25 cellular contexts compared by ENCODE assay signal in the genomic region with DNA sequence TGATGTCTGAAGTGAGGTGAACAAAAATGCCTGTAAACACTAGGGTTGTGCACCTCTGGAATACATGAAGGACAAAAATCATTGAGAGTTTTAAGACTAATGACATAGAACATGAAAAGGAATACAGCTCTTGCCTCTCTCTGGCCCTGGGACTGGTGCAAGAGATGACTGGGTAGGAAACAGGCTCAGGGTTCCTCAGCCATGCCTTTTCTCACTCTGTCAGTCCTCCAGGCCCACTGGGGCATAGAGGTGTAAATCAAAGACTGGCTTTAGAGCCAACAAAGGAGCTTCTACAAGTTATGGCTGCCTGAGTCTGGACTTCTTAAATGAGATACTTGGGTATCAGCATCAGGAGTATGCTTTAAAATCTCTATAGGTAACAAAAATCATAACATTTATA.
DNase-seq lines count a peak whose midpoint lies in the region; ATAC-seq, FAIRE-seq and TF ChIP-seq lines count a peak whose summit lies in the region.
"Had no signal": no experiment of that assay in that cellular context is flagged by ENCODE, and none has a peak within 500 bp of the region (broad histone marks: within the 10 kb centered on the region; RNA-seq: fewer than 3 reads in every experiment).

No MANE protein-coding gene starts in this region.

- no peaks in the 10 kb centered on the region for H4K20me1 ChIP-seq in GM12878 (ENCODE audit: control insufficient read depth, insufficient read depth)

- in situ Hi-C loops in GM12878 (cut with MboI) = no loop called here

- H3K27me3 ChIP-seq in ACC112 (ENCODE audit: insufficient read depth, low read length) = no peaks in the 10 kb centered on the region
- H3K27me3 ChIP-seq in GM12878 (replicated peaks in 1 of 2; ENCODE audit: control insufficient read depth in 2 of 2, insufficient read depth in 2 of 2, low read length in 1 of 2) = no peaks in the 10 kb centered on the region; a peak in 1 of 4 replicates
- H3K27me3 ChIP-seq in upper lobe of right lung = no peaks in the 10 kb centered on the region
- H3K27me3 ChIP-seq in mesendoderm (ENCODE audit: insufficient read depth, low read length, poor library complexity) = no peaks in the 10 kb centered on the region
- H3K27me3 ChIP-seq: adrenal gland, MG63 had no signal

- POLR2A ChIA-PET in GM12878 (lab: Charles Lee) = no interaction called here

- H4K8ac ChIP-seq in mesendoderm (ENCODE audit: low read depth, low read length) = no peak overlapping the region

- no peak overlapping the region for H3K18ac ChIP-seq in mesendoderm (ENCODE audit: low read length)

- H3K79me2 ChIP-seq in ACC112 (ENCODE audit: control insufficient read depth, insufficient read depth, low read length, unreplicated experiment) (no peaks in the 10 kb centered on the region), GM12878 (ENCODE audit: control insufficient read depth, insufficient read depth, low read length) (no peaks in the 10 kb centered on the region), mesendoderm (ENCODE audit: control insufficient read depth, insufficient read depth, low read length) (no peaks in the 10 kb centered on the region)

- no peak overlapping the region for H2BK15ac ChIP-seq in mesendoderm (replicated peaks; ENCODE audit: low read depth)

- H2AK5ac ChIP-seq in mesendoderm (ENCODE audit: low read length) = no peak overlapping the region

- TF ChIP-seq CTCF in GM12878 (IDR thresholded peaks at IDR 0.05 in 2 of 3, conservative IDR thresholded peaks at IDR 0.05 in 1 of 3; ENCODE audit: control insufficient read depth in 2 of 3, extremely low read depth in 1 of 3, insufficient read depth in 1 of 3, low read depth in 3 of 3, low read length in 3 of 3) (no peak), upper lobe of right lung (IDR thresholded peaks at IDR 0.05) (no peak)

- H3K4ac ChIP-seq in mesendoderm (ENCODE audit: low read depth, low read length) = no peak overlapping the region

- H3K23ac ChIP-seq in mesendoderm (ENCODE audit: low read length) = no peak overlapping the region

- H3K4me2 ChIP-seq in GM12878 (ENCODE audit: control insufficient read depth, insufficient read depth) (no peak overlapping the region), mesendoderm (ENCODE audit: low read length) (no peak overlapping the region)

- no TSS peak for BruUV-seq in GM12878 (replicated peaks; lab: Mats Ljungman, UMichigan)

- FAIRE-seq in GM12878 (lab: Jason Lieb, UNC) = no peak
- FAIRE-seq: HTR-8/SVneo, islet of Langerhans had no signal

- no peak for TF ChIP-seq RAD21 in GM12878 (IDR thresholded peaks at IDR 0.05; ENCODE audit: insufficient read depth, low read depth, low read length)

- ATAC-seq in GM18870 (IDR thresholded peaks at IDR 0.05; ENCODE audit: unreplicated experiment) (peak; percentile 38), HG03175 (IDR thresholded peaks at IDR 0.05; ENCODE audit: unreplicated experiment) (peak; percentile 59), GM12878 (peak; percentile 34; the same call in 2 of the 3 replicates), upper lobe of right lung (no peak)
- ATAC-seq: CD8-positive, alpha-beta T cell; naive thymus-derived CD4-positive, alpha-beta T cell had no signal

- peaks cover 38% of the 10 kb centered on the region for H3K4me1 ChIP-seq in ACC112 (ENCODE audit: control insufficient read depth, insufficient read depth, low read length, unreplicated experiment)
- no peaks in the 10 kb centered on the region for H3K4me1 ChIP-seq in GM12878 (ENCODE audit: control insufficient read depth, insufficient read depth, low read length)
- no peaks in the 10 kb centered on the region for H3K4me1 ChIP-seq in upper lobe of right lung
- no peaks in the 10 kb centered on the region for H3K4me1 ChIP-seq in mesendoderm (ENCODE audit: control insufficient read depth, low read depth, low read length)
- H3K4me1 ChIP-seq: adrenal gland had no signal

- no peak overlapping the region for H3K9ac ChIP-seq in GM12878 (ENCODE audit: control insufficient read depth, insufficient read depth, low read length)
- H3K9ac ChIP-seq in mesendoderm (ENCODE audit: low read length) = no peak overlapping the region

- no peak overlapping the region for H4K5ac ChIP-seq in mesendoderm (ENCODE audit: low read length)

- H3K27ac ChIP-seq in ACC112 (ENCODE audit: low read depth, low read length) (peak overlapping the region; percentile 33; the same call in 1 of the 2 replicates), GM12878 (ENCODE audit: control insufficient read depth, insufficient read depth) (no peak overlapping the region), upper lobe of right lung (no peak overlapping the region), mesendoderm (ENCODE audit: low read depth, low read length) (no peak overlapping the region)
- H3K27ac ChIP-seq: adrenal gland, WERI-Rb-1 had no signal

- H2BK5ac ChIP-seq in mesendoderm (ENCODE audit: low read length) = no peak overlapping the region

- H3K79me1 ChIP-seq in mesendoderm (ENCODE audit: low read length) = no peaks in the 10 kb centered on the region

- TF ChIP-seq EP300 in GM12878 (IDR thresholded peaks at IDR 0.05; ENCODE audit: borderline replicate concordance in 1 of 2, control insufficient read depth in 1 of 2, low read depth in 2 of 2, low read length in 2 of 2) = no peak

- H2BK120ac ChIP-seq in mesendoderm (ENCODE audit: low read depth, low read length) = no peak overlapping the region

- CTCF ChIA-PET in GM12878 (lab: Yijun Ruan, JAX) = no interaction called here

- no peak overlapping the region for H3K56ac ChIP-seq in mesendoderm (ENCODE audit: low read length)

- intact Hi-C loops in GM12878 (cut with micrococcal nuclease; ENCODE audit: unreplicated experiment) = no loop called here
- intact Hi-C loops in upper lobe of right lung (cut with DNase I) = no loop called here

- H3K9me3 ChIP-seq in GM12878 (replicated peaks; ENCODE audit: control insufficient read depth, insufficient read depth, low read length) (no peaks in the 10 kb centered on the region), upper lobe of right lung (no peaks in the 10 kb centered on the region)
- H3K9me3 ChIP-seq: adrenal gland, MG63 had no signal

- RAD21 ChIA-PET in GM12878 (lab: Charles Lee; ENCODE audit: unreplicated experiment) = no interaction called here

- SMC1A ChIA-PET in GM12878 (lab: Charles Lee; ENCODE audit: uncharacterized antibody, unreplicated experiment) = no interaction called here

- DNase-seq in GM12878 (ENCODE audit: low read depth, low spot score) (no peak), OCI-M2 (lab: John Stamatoyannopoulos, UW; ENCODE audit: unreplicated experiment) (no peak), hypothalamus (lab: John Stamatoyannopoulos, UW) (no peak), upper lobe of right lung (no peak), mesendoderm (no peak)
- DNase-seq: activated CD4-positive, alpha-beta T cell treated with anti-CD3 and anti-CD28 coated beads, Interleukin-2, amount 10 ng/mL, durations not matched to agents 24 days and 14 days; activated T-cell treated with anti-CD3 and anti-CD28 coated beads, Interleukin-2, amount 50 U/mL, for 4 hours; adrenal gland; CD8-positive, alpha-beta T cell; DMS153; KBM-7; MG63; midbrain; naive thymus-derived CD4-positive, alpha-beta T cell; NCI-H1417 treated with DMSO at 0.1 percent for 48 hours; NCI-H345; NCI-H748 treated with DMSO at 0.1 percent for 48 hours; nucleus accumbens; stimulated activated naive CD8-positive, alpha-beta T cell treated with anti-CD3 and anti-CD28 coated beads, Interleukin-15, Interleukin-2, amounts not matched to agents 100 U/mL and 50 U/mL, for 24 hours; WERI-Rb-1 had no signal

- no peak overlapping the region for H3K4me3 ChIP-seq in ACC112 (ENCODE audit: low read depth, low read length)
- no peak overlapping the region for H3K4me3 ChIP-seq in GM12878
- no peak overlapping the region for H3K4me3 ChIP-seq in upper lobe of right lung
- no peak overlapping the region for H3K4me3 ChIP-seq in mesendoderm (ENCODE audit: low read length)
- H3K4me3 ChIP-seq: adrenal gland, MG63 had no signal

- no peak for TF ChIP-seq POLR2A in GM12878 (IDR thresholded peaks at IDR 0.05; ENCODE audit: low read depth, low read length)

- H3K36me3 ChIP-seq in ACC112 (ENCODE audit: insufficient read depth, low read length) = no peaks in the 10 kb centered on the region
- no peaks in the 10 kb centered on the region for H3K36me3 ChIP-seq in GM12878 (ENCODE audit: control insufficient read depth in 2 of 2, insufficient read depth in 2 of 2, low read length in 1 of 2)
- H3K36me3 ChIP-seq in upper lobe of right lung = no peaks in the 10 kb centered on the region
- no peaks in the 10 kb centered on the region for H3K36me3 ChIP-seq in mesendoderm (ENCODE audit: control insufficient read depth, insufficient read depth, low read length)
- H3K36me3 ChIP-seq: adrenal gland, MG63, WERI-Rb-1 had no signal

- H2AFZ ChIP-seq in ACC112 (ENCODE audit: low read length, unreplicated experiment) = peak overlapping the region; percentile 5
- H2AFZ ChIP-seq in GM12878 (ENCODE audit: control insufficient read depth, low read depth, low read length) = no peak overlapping the region

TF ChIP-seq in GM12878, 131 proteins besides CTCF, POLR2A, EP300 and RAD21 (continues in another document):
- TF ChIP-seq, protein P1, sequence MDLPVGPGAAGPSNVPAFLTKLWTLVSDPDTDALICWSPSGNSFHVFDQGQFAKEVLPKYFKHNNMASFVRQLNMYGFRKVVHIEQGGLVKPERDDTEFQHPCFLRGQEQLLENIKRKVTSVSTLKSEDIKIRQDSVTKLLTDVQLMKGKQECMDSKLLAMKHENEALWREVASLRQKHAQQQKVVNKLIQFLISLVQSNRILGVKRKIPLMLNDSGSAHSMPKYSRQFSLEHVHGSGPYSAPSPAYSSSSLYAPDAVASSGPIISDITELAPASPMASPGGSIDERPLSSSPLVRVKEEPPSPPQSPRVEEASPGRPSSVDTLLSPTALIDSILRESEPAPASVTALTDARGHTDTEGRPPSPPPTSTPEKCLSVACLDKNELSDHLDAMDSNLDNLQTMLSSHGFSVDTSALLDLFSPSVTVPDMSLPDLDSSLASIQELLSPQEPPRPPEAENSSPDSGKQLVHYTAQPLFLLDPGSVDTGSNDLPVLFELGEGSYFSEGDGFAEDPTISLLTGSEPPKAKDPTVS (IDR thresholded peaks at IDR 0.05; ENCODE audit: low read depth, low read length) = no peak
- no peak for TF ChIP-seq ZNF274 (IDR thresholded peaks at IDR 0.05; ENCODE audit: insufficient read depth, insufficient read length)
